In the genomic region with DNA sequence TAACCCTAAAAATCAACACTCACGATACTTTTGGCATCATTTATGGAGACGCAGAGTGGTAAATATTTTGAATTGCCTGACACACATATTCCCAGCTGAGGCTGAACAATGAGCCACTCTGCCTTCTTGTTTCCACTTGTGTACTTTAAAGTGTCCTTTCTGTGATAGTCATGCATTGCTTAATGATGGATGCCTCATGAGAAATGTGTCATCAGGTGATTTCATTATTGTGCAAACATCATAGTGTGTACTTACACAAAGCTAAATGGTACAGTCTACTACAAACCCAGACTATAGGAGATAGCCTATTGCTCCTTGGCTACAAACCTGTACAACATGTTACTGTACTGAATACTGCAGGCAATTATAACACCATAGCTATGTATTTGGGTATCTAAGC, we compare ENCODE assay signal across 13 cellular contexts. TPM values are rescaled to one million over a fixed set of nuclear protein-coding genes. Genes with fewer than 3 reads are reported as not detected.
DNase-seq lines count a peak whose midpoint lies in the region; ATAC-seq and TF ChIP-seq lines count a peak whose summit lies in the region.
"Had no signal": no experiment of that assay in that cellular context is flagged by ENCODE, and none has a peak within 500 bp of the region (broad histone marks: within the 10 kb centered on the region; RNA-seq: fewer than 3 reads in every experiment).

No MANE protein-coding gene starts in this region.

- H3K4me1 ChIP-seq in PC-3 (ENCODE audit: insufficient read depth, low read length) (peaks cover 19% of the 10 kb centered on the region), fibroblast of lung (ENCODE audit: control insufficient read depth, extremely low read depth, insufficient read depth, low read length) (peaks cover 9% of the 10 kb centered on the region), right cardiac atrium (ENCODE audit: control insufficient read depth, insufficient read depth, low read length) (no peaks in the 10 kb centered on the region), smooth muscle cell (ENCODE audit: low read depth) (no peaks in the 10 kb centered on the region)
- H3K4me1 ChIP-seq: BLaER1, sigmoid colon had no signal

- H3K4me3 ChIP-seq in PC-3 (ENCODE audit: low read length) (peak overlapping the region; percentile 7; the same call in 1 of the 2 replicates), fibroblast of lung (replicated peaks in 1 of 4; ENCODE audit: control extremely low read depth in 1 of 4, insufficient read depth in 1 of 4, low read depth in 3 of 4, low read length in 4 of 4) (no peak overlapping the region), skeletal muscle cell (ENCODE audit: low read depth, low read length) (no peak overlapping the region), right cardiac atrium (ENCODE audit: low read length) (no peak overlapping the region), smooth muscle cell (no peak overlapping the region)
- H3K4me3 ChIP-seq: BLaER1, sigmoid colon had no signal

- DNase-seq in NCI-H748 (lab: John Stamatoyannopoulos, UW; ENCODE audit: unreplicated experiment) (peak; percentile 41), NCI-H748 treated with DMSO at 0.1 percent for 48 hours (lab: John Stamatoyannopoulos, UW) (no peak), PC-3 (peak; percentile 99), fibroblast of lung (ENCODE audit: low read depth in 2 of 2) (peak; percentile 51 to 66), skeletal muscle cell (ENCODE audit: low read depth) (peak; percentile 75), right cardiac atrium (no peak), smooth muscle cell (lab: John Stamatoyannopoulos, UW; ENCODE audit: unreplicated experiment) (no peak)
- DNase-seq: activated CD4-positive, alpha-beta T cell treated with anti-CD3 and anti-CD28 coated beads for 48 hours; Karpas-422; sigmoid colon had no signal

- H4K20me1 ChIP-seq in PC-3 (ENCODE audit: low read length) (peaks cover 4% of the 10 kb centered on the region; the same call in 1 of the 2 replicates), fibroblast of lung (ENCODE audit: control insufficient read depth, extremely low read depth, insufficient read depth, low read length) (no peaks in the 10 kb centered on the region), smooth muscle cell (ENCODE audit: low read depth) (no peaks in the 10 kb centered on the region)
- H4K20me1 ChIP-seq: BLaER1 had no signal

- H3K9me3 ChIP-seq in PC-3 (ENCODE audit: low read length): no peaks in the 10 kb centered on the region
- no peaks in the 10 kb centered on the region for H3K9me3 ChIP-seq in fibroblast of lung (ENCODE audit: control insufficient read depth, insufficient read depth, low read depth, low read length)
- H3K9me3 ChIP-seq in right cardiac atrium (ENCODE audit: control insufficient read depth, low read length): no peaks in the 10 kb centered on the region
- H3K9me3 ChIP-seq in smooth muscle cell (replicated peaks; ENCODE audit: low read depth): no peaks in the 10 kb centered on the region
- H3K9me3 ChIP-seq: sigmoid colon had no signal

- H3K4me2 ChIP-seq in PC-3 (ENCODE audit: low read length): peak overlapping the region; percentile 60
- peak overlapping the region; percentile 40 for H3K4me2 ChIP-seq in fibroblast of lung (ENCODE audit: extremely low read depth, insufficient read depth, low read length)
- H3K4me2 ChIP-seq in smooth muscle cell: no peak overlapping the region
- H3K4me2 ChIP-seq: BLaER1 had no signal

- ATAC-seq in PC-3 (peak; percentile 99), GM21825 (IDR thresholded peaks at IDR 0.05; ENCODE audit: unreplicated experiment) (no peak), right cardiac atrium (no peak)

- H3K9me2 ChIP-seq in PC-3 (replicated peaks; ENCODE audit: low read length): no peaks in the 10 kb centered on the region

- H3F3A ChIP-seq in PC-3 (ENCODE audit: low read length, unreplicated experiment) (peaks cover 10% of the 10 kb centered on the region), smooth muscle cell (ENCODE audit: low read depth) (no peaks in the 10 kb centered on the region)

- WGBS in right cardiac atrium: 73% methylated on average over 2 of the region's 2 CpGs
- 95% methylated on average over 2 of the region's 2 CpGs for WGBS in smooth muscle cell (ENCODE audit: low lambda C conversion rate)

- POLR2A ChIA-PET in PC-3 (lab: Charles Lee; ENCODE audit: unreplicated experiment): no interaction called here

- H2AFZ ChIP-seq in PC-3 (ENCODE audit: low read length) (no peak overlapping the region), fibroblast of lung (ENCODE audit: low read length) (no peak overlapping the region), smooth muscle cell (ENCODE audit: low read depth) (no peak overlapping the region)

- H3K36me3 ChIP-seq in PC-3 (ENCODE audit: low read depth, low read length) (peaks cover 14% of the 10 kb centered on the region; the same call in 1 of the 2 replicates), fibroblast of lung (ENCODE audit: control insufficient read depth, insufficient read depth, low read length) (no peaks in the 10 kb centered on the region), smooth muscle cell (ENCODE audit: low read depth) (no peaks in the 10 kb centered on the region)

- H3K27ac ChIP-seq in PC-3 (ENCODE audit: low read length): peak overlapping the region; percentile 84
- H3K27ac ChIP-seq in fibroblast of lung (ENCODE audit: insufficient read depth, low read length): peak overlapping the region; percentile 44
- no peak overlapping the region for H3K27ac ChIP-seq in right cardiac atrium (ENCODE audit: low read length)
- no peak overlapping the region for H3K27ac ChIP-seq in smooth muscle cell (ENCODE audit: low read depth)
- H3K27ac ChIP-seq: BLaER1, sigmoid colon had no signal

- peak overlapping the region; percentile 53 for H3K9ac ChIP-seq in PC-3 (ENCODE audit: low read length)
- no peak overlapping the region for H3K9ac ChIP-seq in fibroblast of lung (ENCODE audit: insufficient read depth, low read length)
- no peak overlapping the region for H3K9ac ChIP-seq in smooth muscle cell (ENCODE audit: low read depth)
- H3K9ac ChIP-seq: BLaER1 had no signal

- H3K79me2 ChIP-seq in PC-3 (ENCODE audit: low read length): no peaks in the 10 kb centered on the region
- H3K79me2 ChIP-seq in fibroblast of lung (ENCODE audit: control insufficient read depth, insufficient read depth, low read length): no peaks in the 10 kb centered on the region
- H3K79me2 ChIP-seq in smooth muscle cell (ENCODE audit: low read depth): no peaks in the 10 kb centered on the region

- BruUV-seq in PC-3 (replicated peaks; lab: Mats Ljungman, UMichigan): no TSS peak

- H3K27me3 ChIP-seq in PC-3 (ENCODE audit: low read length) (no peaks in the 10 kb centered on the region), fibroblast of lung (ENCODE audit: control insufficient read depth, insufficient read depth, low read length) (no peaks in the 10 kb centered on the region), right cardiac atrium (ENCODE audit: control insufficient read depth, insufficient read depth) (no peaks in the 10 kb centered on the region), smooth muscle cell (ENCODE audit: low read depth) (no peaks in the 10 kb centered on the region)
- H3K27me3 ChIP-seq: BLaER1, sigmoid colon had no signal

- TF ChIP-seq CTCF in PC-3 (conservative IDR thresholded peaks at IDR 0.05; ENCODE audit: low read depth, low read length) (no peak), fibroblast of lung (conservative IDR thresholded peaks at IDR 0.05 in 1 of 2, IDR thresholded peaks at IDR 0.05 in 1 of 2; ENCODE audit: low read depth in 1 of 2, low read length in 2 of 2) (no peak), smooth muscle cell (IDR thresholded peaks at IDR 0.05; ENCODE audit: borderline replicate concordance, insufficient read depth, poor library complexity, severe bottlenecking) (no peak)

- intact Hi-C loops in PC-3 (cut with micrococcal nuclease): loop anchor here (1.0 kb wide), 1 partner anchor 44 kb away; the partner anchor contains the start of genes ANKRD49 and MRE11
- intact Hi-C loops in right cardiac atrium (cut with DNase I): no loop called here

- CTCF ChIA-PET in PC-3 (lab: Charles Lee): interaction anchor here (0.5 to 1.6 kb wide), 3 partner anchors 32 to 599 kb away, joined by 3 to 6 read pairs (median 4); partner anchors contain the start of gene VSTM5

RNA-seq across cellular contexts. Expression of gene MRE11, which starts 44.2 kb away (rescaled TPM):
- 19.0 and 20.1 TPM in 2 replicates for total RNA-seq in PC-3 (2014; rRNA removed)
- 6.4 and 6.9 TPM in 2 replicates for total RNA-seq in fibroblast of lung
- 7.4 and 8.4 TPM in 2 replicates for polyA plus RNA-seq in fibroblast of lung
- polyA plus RNA-seq in fibroblast of lung (2012): 7.0 and 7.7 TPM in 2 replicates
- polyA minus RNA-seq in fibroblast of lung (ENCODE audit: low replicate concordance): 0.04 and 0.75 TPM in 2 replicates
- total RNA-seq in right cardiac atrium: 10 to 100 TPM in 3 of 4 donors, 1 to 10 TPM in 1; 9.5 to 11.0 (median 10.9) TPM
- polyA plus RNA-seq in right cardiac atrium: 3.0 TPM
- total RNA-seq in smooth muscle cell: 12.3 and 15.1 TPM in 2 replicates
- 5.1 and 6.7 TPM in 2 replicates for polyA plus RNA-seq in smooth muscle cell

RNA-seq across cellular contexts. Expression of gene ANKRD49, which starts 44.3 kb away (rescaled TPM):
- total RNA-seq in PC-3 (2014; rRNA removed): 6.9 and 9.0 TPM in 2 replicates
- total RNA-seq in fibroblast of lung: 14.9 and 17.2 TPM in 2 replicates
- polyA plus RNA-seq in fibroblast of lung: 9.2 and 12.9 TPM in 2 replicates
- polyA plus RNA-seq in fibroblast of lung (2012): 5.5 and 7.3 TPM in 2 replicates
- 2.9 and 3.7 TPM in 2 replicates for polyA minus RNA-seq in fibroblast of lung (ENCODE audit: low replicate concordance)
- 1 to 10 TPM; 5.4 to 8.6 (median 6.6) TPM for total RNA-seq in right cardiac atrium
- polyA plus RNA-seq in right cardiac atrium: 6.8 TPM
- total RNA-seq in smooth muscle cell: 20.3 and 31.8 TPM in 2 replicates
- polyA plus RNA-seq in smooth muscle cell: 13.6 and 13.7 TPM in 2 replicates

RNA-seq across cellular contexts. Expression of gene GPR83, which starts 48.2 kb away (rescaled TPM):
- total RNA-seq in PC-3 (2014; rRNA removed): not detected in 2 replicates
- total RNA-seq in fibroblast of lung: not detected in 2 replicates
- 0.03 and 0.05 TPM in 2 replicates for polyA plus RNA-seq in fibroblast of lung
- not detected in 2 replicates for polyA plus RNA-seq in fibroblast of lung (2012)
- polyA minus RNA-seq in fibroblast of lung (ENCODE audit: low replicate concordance): not detected in 2 replicates
- total RNA-seq in right cardiac atrium: under 1 TPM; 0.19 to 0.89 (median 0.54) TPM
- 0.25 TPM for polyA plus RNA-seq in right cardiac atrium
- total RNA-seq in smooth muscle cell: 1.1 and 2.1 TPM in 2 replicates
- 0.05 and 0.20 TPM in 2 replicates for polyA plus RNA-seq in smooth muscle cell
- total RNA-seq: lung microvascular endothelial cell had no signal

Comparison
In these comparisons a context has a peak if more than half of its experiments do, and no peak if none do; other contexts are left out.
1. DNase-seq: peak in NCI-H748 (single experiment), PC-3 (single experiment), fibroblast of lung (2 of 2) and skeletal muscle cell (single experiment); none in NCI-H748 treated with DMSO at 0.1 percent for 48 hours (single experiment), right cardiac atrium (0 of 3) and smooth muscle cell (single experiment).
2. H3K27ac ChIP-seq: peak in PC-3 (single experiment) and fibroblast of lung (single experiment); none in right cardiac atrium (single experiment) and smooth muscle cell (single experiment).